Comparison of ENCODE assay signal across 2 cellular contexts in the genomic region with DNA sequence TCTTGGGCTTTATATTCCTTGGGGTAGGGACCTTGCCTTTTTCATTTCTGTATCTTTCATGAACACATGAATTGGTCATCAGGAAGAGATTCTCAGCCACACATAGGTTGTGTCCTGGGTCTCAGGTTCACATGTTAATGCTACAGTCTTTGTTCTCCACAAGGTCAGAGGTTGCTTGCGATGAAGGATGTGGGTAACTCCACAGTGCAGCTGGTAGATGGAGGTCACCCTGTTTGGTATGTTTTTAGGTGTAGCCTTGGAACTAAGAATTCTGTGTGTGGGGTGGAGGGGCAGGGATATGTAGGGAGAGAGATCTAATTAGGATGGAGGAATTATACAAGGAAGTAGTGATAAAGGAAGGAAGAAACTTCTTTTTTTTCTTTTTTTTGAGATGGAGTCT.
TF ChIP-seq lines count a peak whose summit lies in the region.

No MANE protein-coding gene starts in this region.

TF ChIP-seq in HEK293, 187 proteins besides CTCF, POLR2A, EP300 and RAD21:
- TF ChIP-seq, protein P1, sequence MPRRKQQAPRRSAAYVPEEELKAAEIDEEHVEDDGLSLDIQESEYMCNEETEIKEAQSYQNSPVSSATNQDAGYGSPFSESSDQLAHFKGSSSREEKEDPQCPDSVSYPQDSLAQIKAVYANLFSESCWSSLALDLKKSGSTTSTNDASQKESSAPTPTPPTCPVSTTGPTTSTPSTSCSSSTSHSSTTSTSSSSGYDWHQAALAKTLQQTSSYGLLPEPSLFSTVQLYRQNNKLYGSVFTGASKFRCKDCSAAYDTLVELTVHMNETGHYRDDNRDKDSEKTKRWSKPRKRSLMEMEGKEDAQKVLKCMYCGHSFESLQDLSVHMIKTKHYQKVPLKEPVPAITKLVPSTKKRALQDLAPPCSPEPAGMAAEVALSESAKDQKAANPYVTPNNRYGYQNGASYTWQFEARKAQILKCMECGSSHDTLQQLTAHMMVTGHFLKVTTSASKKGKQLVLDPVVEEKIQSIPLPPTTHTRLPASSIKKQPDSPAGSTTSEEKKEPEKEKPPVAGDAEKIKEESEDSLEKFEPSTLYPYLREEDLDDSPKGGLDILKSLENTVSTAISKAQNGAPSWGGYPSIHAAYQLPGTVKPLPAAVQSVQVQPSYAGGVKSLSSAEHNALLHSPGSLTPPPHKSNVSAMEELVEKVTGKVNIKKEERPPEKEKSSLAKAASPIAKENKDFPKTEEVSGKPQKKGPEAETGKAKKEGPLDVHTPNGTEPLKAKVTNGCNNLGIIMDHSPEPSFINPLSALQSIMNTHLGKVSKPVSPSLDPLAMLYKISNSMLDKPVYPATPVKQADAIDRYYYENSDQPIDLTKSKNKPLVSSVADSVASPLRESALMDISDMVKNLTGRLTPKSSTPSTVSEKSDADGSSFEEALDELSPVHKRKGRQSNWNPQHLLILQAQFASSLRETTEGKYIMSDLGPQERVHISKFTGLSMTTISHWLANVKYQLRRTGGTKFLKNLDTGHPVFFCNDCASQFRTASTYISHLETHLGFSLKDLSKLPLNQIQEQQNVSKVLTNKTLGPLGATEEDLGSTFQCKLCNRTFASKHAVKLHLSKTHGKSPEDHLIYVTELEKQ (tag by site-specific recombination; IDR thresholded peaks at IDR 0.05; ENCODE audit: borderline replicate concordance) = no peak
- TF ChIP-seq ZNF2 (tag by site-specific recombination; IDR thresholded peaks at IDR 0.05) = peak; percentile 52; the same call in 1 of the 2 replicates

TF ChIP-seq in H1, 55 proteins besides CTCF, POLR2A, EP300 and RAD21:
- no peak for TF ChIP-seq BRCA1 (IDR thresholded peaks at IDR 0.05; ENCODE audit: low read depth, low read length)
- TF ChIP-seq CTBP2 (IDR thresholded peaks at IDR 0.05; ENCODE audit: borderline replicate concordance, insufficient read depth, insufficient read length, low read length) = no peak
- no peak for TF ChIP-seq KDM4A (IDR thresholded peaks at IDR 0.05; ENCODE audit: low read depth, low read length, severe bottlenecking)
- TF ChIP-seq, protein P2, sequence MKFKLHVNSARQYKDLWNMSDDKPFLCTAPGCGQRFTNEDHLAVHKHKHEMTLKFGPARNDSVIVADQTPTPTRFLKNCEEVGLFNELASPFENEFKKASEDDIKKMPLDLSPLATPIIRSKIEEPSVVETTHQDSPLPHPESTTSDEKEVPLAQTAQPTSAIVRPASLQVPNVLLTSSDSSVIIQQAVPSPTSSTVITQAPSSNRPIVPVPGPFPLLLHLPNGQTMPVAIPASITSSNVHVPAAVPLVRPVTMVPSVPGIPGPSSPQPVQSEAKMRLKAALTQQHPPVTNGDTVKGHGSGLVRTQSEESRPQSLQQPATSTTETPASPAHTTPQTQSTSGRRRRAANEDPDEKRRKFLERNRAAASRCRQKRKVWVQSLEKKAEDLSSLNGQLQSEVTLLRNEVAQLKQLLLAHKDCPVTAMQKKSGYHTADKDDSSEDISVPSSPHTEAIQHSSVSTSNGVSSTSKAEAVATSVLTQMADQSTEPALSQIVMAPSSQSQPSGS (IDR thresholded peaks at IDR 0.05; ENCODE audit: low read length) = no peak
- TF ChIP-seq ZNF274 (IDR thresholded peaks at IDR 0.05; ENCODE audit: borderline replicate concordance, extremely low read depth, low read length) = no peak
- TF ChIP-seq SIN3A (conservative IDR thresholded peaks at IDR 0.05 in 1 of 2, IDR thresholded peaks at IDR 0.05 in 1 of 2; ENCODE audit: low read depth in 1 of 2, low read length in 2 of 2) = no peak
- no peak for TF ChIP-seq CHD1 (IDR thresholded peaks at IDR 0.05; ENCODE audit: low read depth, low read length)
- no peak for TF ChIP-seq HDAC6 (IDR thresholded peaks at IDR 0.05; ENCODE audit: low read depth, low read length)
- no peak for TF ChIP-seq POU5F1 (IDR thresholded peaks at IDR 0.05; ENCODE audit: low read depth, low read length)
- no peak for TF ChIP-seq CREB1 (IDR thresholded peaks at IDR 0.05)
- TF ChIP-seq EGR1 (IDR thresholded peaks at IDR 0.05; ENCODE audit: borderline replicate concordance, low read depth, low read length) = no peak
- no peak for TF ChIP-seq KDM1A (IDR thresholded peaks at IDR 0.05; ENCODE audit: borderline replicate concordance, low read length)
- TF ChIP-seq, protein P3, sequence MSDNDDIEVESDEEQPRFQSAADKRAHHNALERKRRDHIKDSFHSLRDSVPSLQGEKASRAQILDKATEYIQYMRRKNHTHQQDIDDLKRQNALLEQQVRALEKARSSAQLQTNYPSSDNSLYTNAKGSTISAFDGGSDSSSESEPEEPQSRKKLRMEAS (IDR thresholded peaks at IDR 0.05) = no peak
- TF ChIP-seq TEAD4 (IDR thresholded peaks at IDR 0.05; ENCODE audit: low read depth, low read length) = no peak
- TF ChIP-seq SUZ12 (IDR thresholded peaks at IDR 0.05; ENCODE audit: low read length) = no peak
- no peak for TF ChIP-seq CBX5 (IDR thresholded peaks at IDR 0.05; ENCODE audit: low read depth, low read length)
- TF ChIP-seq, protein P4, sequence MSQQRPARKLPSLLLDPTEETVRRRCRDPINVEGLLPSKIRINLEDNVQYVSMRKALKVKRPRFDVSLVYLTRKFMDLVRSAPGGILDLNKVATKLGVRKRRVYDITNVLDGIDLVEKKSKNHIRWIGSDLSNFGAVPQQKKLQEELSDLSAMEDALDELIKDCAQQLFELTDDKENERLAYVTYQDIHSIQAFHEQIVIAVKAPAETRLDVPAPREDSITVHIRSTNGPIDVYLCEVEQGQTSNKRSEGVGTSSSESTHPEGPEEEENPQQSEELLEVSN (IDR thresholded peaks at IDR 0.05) = no peak
- no peak for TF ChIP-seq TAF1 (IDR thresholded peaks at IDR 0.05; ENCODE audit: low read depth, low read length)
